1 cellular context compared by ENCODE assay signal in the genomic region with DNA sequence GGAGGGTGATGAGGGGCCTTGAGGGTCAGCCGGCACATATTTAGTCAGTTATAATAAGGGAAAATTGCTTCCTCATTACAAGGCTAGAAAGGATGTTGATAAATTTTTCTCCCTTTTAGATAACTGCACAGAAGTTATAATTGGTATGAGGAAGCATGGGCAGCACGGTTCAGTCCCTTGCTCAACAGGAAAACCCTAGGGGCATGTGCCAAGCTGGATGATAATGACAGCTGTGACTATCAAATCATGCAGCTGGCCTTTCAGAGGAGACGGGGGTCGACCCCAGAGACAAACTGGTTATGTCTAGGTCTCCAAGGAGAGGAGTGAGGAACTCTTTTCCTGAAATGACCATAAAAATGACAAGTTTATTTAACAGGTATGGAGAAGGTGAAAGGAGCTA.
TF ChIP-seq lines count a peak whose summit lies in the region.

No MANE protein-coding gene starts in this region.

TF ChIP-seq in GM23338, 12 proteins besides CTCF, POLR2A, EP300 and RAD21 (continued from another document):
- TF ChIP-seq, protein P1, sequence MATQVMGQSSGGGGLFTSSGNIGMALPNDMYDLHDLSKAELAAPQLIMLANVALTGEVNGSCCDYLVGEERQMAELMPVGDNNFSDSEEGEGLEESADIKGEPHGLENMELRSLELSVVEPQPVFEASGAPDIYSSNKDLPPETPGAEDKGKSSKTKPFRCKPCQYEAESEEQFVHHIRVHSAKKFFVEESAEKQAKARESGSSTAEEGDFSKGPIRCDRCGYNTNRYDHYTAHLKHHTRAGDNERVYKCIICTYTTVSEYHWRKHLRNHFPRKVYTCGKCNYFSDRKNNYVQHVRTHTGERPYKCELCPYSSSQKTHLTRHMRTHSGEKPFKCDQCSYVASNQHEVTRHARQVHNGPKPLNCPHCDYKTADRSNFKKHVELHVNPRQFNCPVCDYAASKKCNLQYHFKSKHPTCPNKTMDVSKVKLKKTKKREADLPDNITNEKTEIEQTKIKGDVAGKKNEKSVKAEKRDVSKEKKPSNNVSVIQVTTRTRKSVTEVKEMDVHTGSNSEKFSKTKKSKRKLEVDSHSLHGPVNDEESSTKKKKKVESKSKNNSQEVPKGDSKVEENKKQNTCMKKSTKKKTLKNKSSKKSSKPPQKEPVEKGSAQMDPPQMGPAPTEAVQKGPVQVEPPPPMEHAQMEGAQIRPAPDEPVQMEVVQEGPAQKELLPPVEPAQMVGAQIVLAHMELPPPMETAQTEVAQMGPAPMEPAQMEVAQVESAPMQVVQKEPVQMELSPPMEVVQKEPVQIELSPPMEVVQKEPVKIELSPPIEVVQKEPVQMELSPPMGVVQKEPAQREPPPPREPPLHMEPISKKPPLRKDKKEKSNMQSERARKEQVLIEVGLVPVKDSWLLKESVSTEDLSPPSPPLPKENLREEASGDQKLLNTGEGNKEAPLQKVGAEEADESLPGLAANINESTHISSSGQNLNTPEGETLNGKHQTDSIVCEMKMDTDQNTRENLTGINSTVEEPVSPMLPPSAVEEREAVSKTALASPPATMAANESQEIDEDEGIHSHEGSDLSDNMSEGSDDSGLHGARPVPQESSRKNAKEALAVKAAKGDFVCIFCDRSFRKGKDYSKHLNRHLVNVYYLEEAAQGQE (IDR thresholded peaks at IDR 0.05; ENCODE audit: unreplicated experiment) = no peak
- TF ChIP-seq EZH2phosphoT487 (IDR thresholded peaks at IDR 0.05; ENCODE audit: unreplicated experiment) = no peak
